ENCODE assay signal across 11 cellular contexts in genomic region chr12:108214486-108214885, GRCh38.
DNase-seq lines count a peak whose midpoint lies in the region; ATAC-seq, FAIRE-seq and TF ChIP-seq lines count a peak whose summit lies in the region.
"Had no signal": no experiment of that assay in that cellular context is flagged by ENCODE, and none has a peak within 500 bp of the region (broad histone marks: within the 10 kb centered on the region; RNA-seq: fewer than 3 reads in every experiment).

No MANE protein-coding gene starts in this region.

- no peaks in the 10 kb centered on the region for H3K9me3 ChIP-seq in astrocyte (ENCODE audit: insufficient read depth, low read depth, low read length)

- no peak overlapping the region for H3K4me3 Mint-ChIP-seq in astrocyte (ENCODE audit: unreplicated experiment)
- no peak overlapping the region for H3K4me3 Mint-ChIP-seq in stimulated activated memory B cell treated with anti-CD40 and anti-IgM and Interleukin-4, amounts not matched to agents 10 μg/mL and 1 μg/mL and 100 μg/mL, for 72 hours
- H3K4me3 Mint-ChIP-seq: activated naive CD8-positive, alpha-beta T cell had no signal

- H3K27me3 ChIP-seq in astrocyte (ENCODE audit: insufficient read depth, low read length), result no peaks in the 10 kb centered on the region

- no peaks in the 10 kb centered on the region for H3K36me3 Mint-ChIP-seq in astrocyte (ENCODE audit: low read depth, unreplicated experiment)
- peaks cover 6% of the 10 kb centered on the region for H3K36me3 Mint-ChIP-seq in stimulated activated memory B cell treated with anti-CD40 and anti-IgM and Interleukin-4, amounts not matched to agents 10 μg/mL and 1 μg/mL and 100 μg/mL, for 72 hours
- H3K36me3 Mint-ChIP-seq: activated naive CD8-positive, alpha-beta T cell had no signal

- no peaks in the 10 kb centered on the region for H3K4me1 ChIP-seq in astrocyte (ENCODE audit: insufficient read depth, low read length)

- peak; percentile 18 for DNase-seq in DMS 273 (lab: John Stamatoyannopoulos, UW; ENCODE audit: unreplicated experiment)
- DNase-seq in DMS 273 treated with DMSO at 0.1 percent for 48 hours (lab: John Stamatoyannopoulos, UW), result no peak
- DNase-seq in KG1 (lab: John Stamatoyannopoulos, UW), result peak; percentile 6
- DNase-seq in astrocyte (ENCODE audit: low read depth), result peak; percentile 2
- DNase-seq in lung microvascular endothelial cell (ENCODE audit: low read depth in 2 of 2), result peak; percentile 35 to 53

- peaks cover 64% of the 10 kb centered on the region for H3K27me3 Mint-ChIP-seq in astrocyte (ENCODE audit: low read depth, unreplicated experiment)
- peaks cover 26% of the 10 kb centered on the region for H3K27me3 Mint-ChIP-seq in stimulated activated memory B cell treated with anti-CD40 and anti-IgM and Interleukin-4, amounts not matched to agents 10 μg/mL and 1 μg/mL and 100 μg/mL, for 72 hours

- no peak for TF ChIP-seq CTCF in astrocyte (IDR thresholded peaks at IDR 0.05; ENCODE audit: insufficient read depth, low read depth, low read length)

- no peak overlapping the region for H3K27ac ChIP-seq in astrocyte (ENCODE audit: low read depth, low read length)
- H3K27ac ChIP-seq: 22Rv1 had no signal

- H3K9ac ChIP-seq in astrocyte (ENCODE audit: low read length), result no peak overlapping the region

- H3K79me2 ChIP-seq in astrocyte (ENCODE audit: insufficient read depth, low read length), result no peaks in the 10 kb centered on the region

- no peak overlapping the region for H2AFZ ChIP-seq in astrocyte (ENCODE audit: low read depth, low read length)

- H3K4me2 ChIP-seq in astrocyte (ENCODE audit: low read length), result no peak overlapping the region

- no peak overlapping the region for H3K27ac Mint-ChIP-seq in astrocyte (ENCODE audit: unreplicated experiment)
- H3K27ac Mint-ChIP-seq in stimulated activated memory B cell treated with anti-CD40 and anti-IgM and Interleukin-4, amounts not matched to agents 10 μg/mL and 1 μg/mL and 100 μg/mL, for 72 hours, result no peak overlapping the region
- H3K27ac Mint-ChIP-seq: activated naive CD8-positive, alpha-beta T cell had no signal

- FAIRE-seq in astrocyte (lab: Jason Lieb, UNC), result no peak
- FAIRE-seq: islet of Langerhans had no signal

- H4K20me1 ChIP-seq in astrocyte (ENCODE audit: insufficient read depth, low read length), result no peaks in the 10 kb centered on the region

- H3K36me3 ChIP-seq in astrocyte (ENCODE audit: insufficient read depth, low read length), result no peaks in the 10 kb centered on the region

- no peaks in the 10 kb centered on the region for H3K4me1 Mint-ChIP-seq in astrocyte (ENCODE audit: low read depth, unreplicated experiment)
- H3K4me1 Mint-ChIP-seq in stimulated activated memory B cell treated with anti-CD40 and anti-IgM and Interleukin-4, amounts not matched to agents 10 μg/mL and 1 μg/mL and 100 μg/mL, for 72 hours, result no peaks in the 10 kb centered on the region

- ATAC-seq in GM21576 (IDR thresholded peaks at IDR 0.05; ENCODE audit: unreplicated experiment), result no peak
- ATAC-seq in stimulated activated memory B cell treated with anti-CD40 and anti-IgM and Interleukin-4, amounts not matched to agents 10 μg/mL and 1 μg/mL and 100 μg/mL, for 72 hours, result no peak
- no peak for ATAC-seq in HG02623 (IDR thresholded peaks at IDR 0.05; ENCODE audit: unreplicated experiment)

- H3K9me3 Mint-ChIP-seq in astrocyte (ENCODE audit: unreplicated experiment), result peaks cover 3% of the 10 kb centered on the region
- H3K9me3 Mint-ChIP-seq in stimulated activated memory B cell treated with anti-CD40 and anti-IgM and Interleukin-4, amounts not matched to agents 10 μg/mL and 1 μg/mL and 100 μg/mL, for 72 hours, result no peaks in the 10 kb centered on the region

- no peak overlapping the region for H3K4me3 ChIP-seq in astrocyte (ENCODE audit: insufficient read depth, low read depth, low read length)
